ENCODE assay signal across 8 cellular contexts in the genomic region with DNA sequence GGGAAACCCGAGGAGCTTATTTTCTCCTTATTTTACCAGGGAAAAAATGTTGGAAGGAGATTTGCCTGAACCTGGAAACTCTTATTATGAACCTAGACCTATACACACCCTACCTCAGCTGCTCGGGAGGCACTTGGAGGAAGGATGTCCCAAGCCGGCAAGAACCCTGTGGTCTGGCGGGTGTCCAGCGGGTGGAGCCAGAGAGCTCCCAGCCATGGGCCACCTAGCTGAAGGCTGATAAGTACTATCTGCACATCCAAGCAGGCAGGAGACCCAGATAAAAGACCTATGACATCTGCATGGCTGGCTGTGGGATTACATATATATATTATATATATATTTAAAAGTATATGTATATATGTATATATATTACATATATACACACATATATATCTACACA. TPM values are rescaled to one million over a fixed set of nuclear protein-coding genes. Genes with fewer than 3 reads are reported as not detected.
DNase-seq lines count a peak whose midpoint lies in the region; ATAC-seq and TF ChIP-seq lines count a peak whose summit lies in the region.

No MANE protein-coding gene starts in this region.

- no peaks in the 10 kb centered on the region for H3F3A ChIP-seq in MM.1S (ENCODE audit: insufficient read depth, low read length)

- H3K27ac ChIP-seq in MM.1S (ENCODE audit: low read length): no peak overlapping the region
- no peak overlapping the region for H3K27ac ChIP-seq in psoas muscle

- H3K4me1 ChIP-seq in MM.1S (ENCODE audit: low read length): no peaks in the 10 kb centered on the region
- no peaks in the 10 kb centered on the region for H3K4me1 ChIP-seq in psoas muscle

- H3K4me3 ChIP-seq in MM.1S (ENCODE audit: low read length) (no peak overlapping the region), psoas muscle (no peak overlapping the region)

- DNase-seq in GM10248 (ENCODE audit: extremely low spot score) (peak; percentile 80), HCEC 1CT (peak; percentile 71), MM.1S (peak; percentile 59), SHP77 treated with DMSO at 0.1 percent for 48 hours (lab: John Stamatoyannopoulos, UW) (peak; percentile 42), germinal center (ENCODE audit: low spot score) (peak; percentile 77), psoas muscle (peak; percentile 53 to 82)
- peak; percentile 50 for DNase-seq in activated effector memory CD4-positive, alpha-beta T cell treated with Interleukin-2 at 50 U/mL for 16 hours

- H3K36me3 ChIP-seq in MM.1S (replicated peaks; ENCODE audit: insufficient read depth, low read length): no peaks in the 10 kb centered on the region
- no peaks in the 10 kb centered on the region for H3K36me3 ChIP-seq in psoas muscle (ENCODE audit: insufficient read depth in 1 of 2, low read depth in 1 of 2)

- no peak overlapping the region for H3K9ac ChIP-seq in MM.1S (ENCODE audit: low read length)

- no peak overlapping the region for H2AFZ ChIP-seq in MM.1S (ENCODE audit: low read length)

- intact Hi-C loops in psoas muscle (cut with DNase I): no loop called here

- 2 to 7% (median 4%) methylated on average over 5 of the region's 5 CpGs for WGBS in psoas muscle, 3 donors

- H3K9me3 ChIP-seq in MM.1S (replicated peaks; ENCODE audit: insufficient read depth, low read length) (no peaks in the 10 kb centered on the region), psoas muscle (no peaks in the 10 kb centered on the region)

- H4K20me1 ChIP-seq in MM.1S (ENCODE audit: insufficient read depth, low read length): no peaks in the 10 kb centered on the region

- ATAC-seq in psoas muscle (peak in 3 of 4 donors; percentile 36 to 55 (median 50)), HG03097 (IDR thresholded peaks at IDR 0.05; ENCODE audit: low FRiP score, unreplicated experiment) (no peak)

- no peak overlapping the region for H3K4me2 ChIP-seq in MM.1S (ENCODE audit: low read depth, low read length)

- TF ChIP-seq CTCF in GM10248 (IDR thresholded peaks at IDR 0.05; ENCODE audit: control extremely low read depth, extremely low read depth, low read depth, missing control alignments) (peak; percentile 82), MM.1S (IDR thresholded peaks at IDR 0.05; ENCODE audit: low read length) (peak; percentile 75), psoas muscle (IDR thresholded peaks at IDR 0.05) (peak; percentile 54)

- H3K27me3 ChIP-seq in MM.1S (replicated peaks; ENCODE audit: insufficient read depth, low read length) (no peaks in the 10 kb centered on the region), psoas muscle (ENCODE audit: insufficient read depth in 3 of 3, low read length in 2 of 3) (peaks cover 0 to 6% (median 4%) of the 10 kb centered on the region in 3 donors)

- POLR2A ChIA-PET in GM10248 (lab: Yijun Ruan, JAX): no interaction called here

- CTCF ChIA-PET in GM10248 (lab: Yijun Ruan, JAX): interaction anchor here (0.7 to 8.4 kb wide), 41 partner anchors 9 to 759 kb away, joined by 3 to 106 read pairs (median 4); partner anchors contain the start of gene PSTPIP2

- no peaks in the 10 kb centered on the region for H3K79me2 ChIP-seq in MM.1S (ENCODE audit: low read length)

- no peaks in the 10 kb centered on the region for H3K9me2 ChIP-seq in MM.1S (replicated peaks; ENCODE audit: insufficient read depth, low read length)

RNA-seq across cellular contexts. Expression of gene SLC14A1, which starts 1.1 kb away (rescaled TPM):
- 10 to 100 TPM in 1 of 4 donors, 1 to 10 TPM in 3; 1.5 to 10.9 (median 6.7) TPM for total RNA-seq in psoas muscle
- 1 to 10 TPM; 1.3 to 8.2 (median 2.6) TPM for polyA plus RNA-seq in psoas muscle
